Comparison of ENCODE assay signal across 8 cellular contexts in the genomic region with DNA sequence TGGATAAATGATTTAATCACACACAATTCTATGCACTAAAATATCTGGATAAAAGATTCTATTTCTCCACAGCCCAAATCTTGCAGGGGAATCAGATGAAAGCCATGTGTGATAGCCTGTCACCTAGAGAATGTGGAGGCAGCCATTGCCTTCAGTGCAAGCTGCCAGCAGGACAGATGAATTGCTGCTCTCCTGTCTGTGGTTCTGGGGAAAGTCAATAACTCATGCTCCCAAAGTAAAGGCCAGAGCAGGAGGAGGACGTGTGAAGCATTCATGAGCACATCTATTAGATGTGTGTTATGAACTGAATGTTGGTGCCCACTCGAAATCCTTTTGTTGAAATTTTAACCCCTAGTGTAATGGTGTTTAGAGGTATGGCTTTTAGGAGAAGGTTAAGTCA.
"Had no signal": no experiment of that assay in that cellular context is flagged by ENCODE, and none has a peak within 500 bp of the region (broad histone marks: within the 10 kb centered on the region; RNA-seq: fewer than 3 reads in every experiment).

No MANE protein-coding gene starts in this region.

- FAIRE-seq: H1, H54, HepG2, K562 had no signal

- H3K4me2 ChIP-seq: GM23338 had no signal

- H3K4me3 ChIP-seq: GM23338, K562 had no signal

- H3K4me1 Mint-ChIP-seq: GM23338, H9 had no signal

- H3K27ac Mint-ChIP-seq: GM23338, H9 had no signal

- H3K27ac ChIP-seq: HL-60 had no signal

- H3K4me3 Mint-ChIP-seq: GM23338, H9 had no signal

- H3K9me3 Mint-ChIP-seq: GM23338, H9 had no signal

- DNase-seq: H9, HCEC 1CT had no signal

- ATAC-seq: GM23338, HepG2, K562 had no signal

- H2AFZ ChIP-seq: GM23338 had no signal
